8 cellular contexts compared by ENCODE assay signal in genomic region chr15:59437473-59437776, GRCh38. TPM values are rescaled to one million over a fixed set of nuclear protein-coding genes. Genes with fewer than 3 reads are reported as not detected.
A peak's percentile ranks its signal among the peaks of the same experiment; 100 is the strongest.
DNase-seq lines count a peak whose midpoint lies in the region; ATAC-seq, FAIRE-seq and TF ChIP-seq lines count a peak whose summit lies in the region.

No MANE protein-coding gene starts in this region.

- peak overlapping the region; percentile 99 for H3K4me2 ChIP-seq in GM12878 (ENCODE audit: control insufficient read depth, insufficient read depth)

- TF ChIP-seq RAD21 in GM12878 (IDR thresholded peaks at IDR 0.05; ENCODE audit: insufficient read depth, low read depth, low read length) = no peak

- intact Hi-C loops in A673 (cut with micrococcal nuclease; ENCODE audit: unreplicated experiment) = no loop called here
- intact Hi-C loops in GM12878 (cut with micrococcal nuclease; ENCODE audit: unreplicated experiment) = no loop called here

- TF ChIP-seq POLR2A in GM12878 (IDR thresholded peaks at IDR 0.05; ENCODE audit: low read depth, low read length) = no peak

- H3K4me1 ChIP-seq in A673 (ENCODE audit: insufficient read depth, low read length, poor library complexity, severe bottlenecking) (peaks cover 8% of the 10 kb centered on the region), HEK293 (ENCODE audit: control insufficient read depth, insufficient read depth, low read length) (0 out of 2 replicates have a peak, but pooled peaks cover 5% of the 10 kb centered on the region), GM12878 (ENCODE audit: control insufficient read depth, insufficient read depth, low read length) (peaks cover 19% of the 10 kb centered on the region), mononuclear cell (ENCODE audit: insufficient read depth, low read length) (peaks cover 17% of the 10 kb centered on the region)

- H3K27ac ChIP-seq in A673 (ENCODE audit: low read depth, low read length, poor library complexity, severe bottlenecking) (no peak overlapping the region), HEK293 (ENCODE audit: extremely low read depth, low read depth, low read length) (no peak overlapping the region), GM12878 (ENCODE audit: control insufficient read depth, insufficient read depth) (no peak overlapping the region)

- H3K9me3 ChIP-seq in A673 (ENCODE audit: low read depth, low read length, poor library complexity, severe bottlenecking) (no peaks in the 10 kb centered on the region), HEK293 (ENCODE audit: control insufficient read depth, insufficient read depth, low read depth, low read length) (no peaks in the 10 kb centered on the region), GM12878 (replicated peaks; ENCODE audit: control insufficient read depth, insufficient read depth, low read length) (no peaks in the 10 kb centered on the region), mononuclear cell (ENCODE audit: low read depth, low read length) (no peaks in the 10 kb centered on the region)

- peak overlapping the region; percentile 7; the same call in 1 of the 2 replicates for H3K9ac ChIP-seq in GM12878 (ENCODE audit: control insufficient read depth, insufficient read depth, low read length)

- WGBS in GM12878 (ENCODE audit: insufficient coverage, insufficient replicate concordance, low lambda C conversion rate, missing lambda C conversion rate) = under 1% methylated on average over 15 of the region's 15 CpGs

- CTCF ChIA-PET in A673 (lab: Charles Lee) (no interaction called here), HEK293 (lab: Yijun Ruan, JAX) (no interaction called here), GM12878 (lab: Yijun Ruan, JAX) (no interaction called here), GM10248 (lab: Yijun Ruan, JAX) (no interaction called here)

- no peaks in the 10 kb centered on the region for H3K36me3 ChIP-seq in A673 (ENCODE audit: insufficient read depth, low read length, poor library complexity, severe bottlenecking)
- H3K36me3 ChIP-seq in HEK293 (ENCODE audit: control insufficient read depth in 2 of 2, insufficient read depth in 1 of 2, low read length in 2 of 2) = no peaks in the 10 kb centered on the region
- H3K36me3 ChIP-seq in GM12878 (ENCODE audit: control insufficient read depth in 2 of 2, insufficient read depth in 2 of 2, low read length in 1 of 2) = no peaks in the 10 kb centered on the region

- SMC1A ChIA-PET in GM12878 (lab: Charles Lee; ENCODE audit: uncharacterized antibody, unreplicated experiment) = interaction anchor here (1.1 kb wide), 1 partner anchor 25 kb away, joined by 3 read pairs; no protein-coding TSS in a partner anchor

- RAD21 ChIA-PET in GM12878 (lab: Charles Lee; ENCODE audit: unreplicated experiment) = interaction anchor here (1.9 kb wide), 1 partner anchor 26 kb away, joined by 5 read pairs; no protein-coding TSS in a partner anchor

- H3K4me3 ChIP-seq in A673 (ENCODE audit: low read depth, low read length, poor library complexity, severe bottlenecking) (peak overlapping the region; percentile 31), HEK293 (ENCODE audit: low read depth, low read length) (peak overlapping the region; percentile 47), GM12878 (peak overlapping the region; percentile 67), mononuclear cell (ENCODE audit: low read length) (peak overlapping the region; percentile 35)

- no peak for DNase-seq in A673 (ENCODE audit: low spot score)
- DNase-seq in GM12878 (ENCODE audit: low read depth, low spot score) = no peak
- DNase-seq in 8988T = no peak
- DNase-seq in HTR-8/SVneo (ENCODE audit: insufficient read length, low spot score) = no peak
- no peak for DNase-seq in LoVo (ENCODE audit: low spot score)
- no peak for DNase-seq in GM10248 (ENCODE audit: extremely low spot score)

- TF ChIP-seq CTCF in A673 (conservative IDR thresholded peaks at IDR 0.05; ENCODE audit: low read depth, low read length) (no peak), HEK293 (tag by site-specific recombination; IDR thresholded peaks at IDR 0.05) (no peak), GM12878 (IDR thresholded peaks at IDR 0.05 in 2 of 3, conservative IDR thresholded peaks at IDR 0.05 in 1 of 3; ENCODE audit: control insufficient read depth in 2 of 3, extremely low read depth in 1 of 3, insufficient read depth in 1 of 3, low read depth in 3 of 3, low read length in 3 of 3) (no peak), GM10248 (IDR thresholded peaks at IDR 0.05; ENCODE audit: control extremely low read depth, extremely low read depth, low read depth, missing control alignments) (no peak)

- POLR2A ChIA-PET in A673 (lab: Charles Lee; ENCODE audit: low non-redundant PET) (no interaction called here), HEK293 (lab: Yijun Ruan, JAX) (interaction anchor here (2.2 kb wide), 1 partner anchor 64 kb away, joined by 7 read pairs; the partner anchor contains the start of gene MYO1E), GM12878 (lab: Charles Lee) (no interaction called here), GM10248 (lab: Yijun Ruan, JAX) (no interaction called here)

- peaks cover 2% of the 10 kb centered on the region for H3K79me2 ChIP-seq in GM12878 (ENCODE audit: control insufficient read depth, insufficient read depth, low read length)

- no peak; the same call in 2 of the 3 replicates for ATAC-seq in GM12878

- no peak for FAIRE-seq in GM12878 (lab: Jason Lieb, UNC)
- no peak for FAIRE-seq in HTR-8/SVneo (lab: Jason Lieb, UNC)

- BruUV-seq in A673 (replicated peaks; lab: Mats Ljungman, UMichigan) (no TSS peak), GM12878 (replicated peaks; lab: Mats Ljungman, UMichigan) (no TSS peak)

- no peaks in the 10 kb centered on the region for H4K20me1 ChIP-seq in GM12878 (ENCODE audit: control insufficient read depth, insufficient read depth)

- H3K27me3 ChIP-seq in A673 (replicated peaks; ENCODE audit: insufficient read depth, low read depth, low read length, poor library complexity) (peaks cover 67% of the 10 kb centered on the region), GM12878 (replicated peaks in 1 of 2; ENCODE audit: control insufficient read depth in 2 of 2, insufficient read depth in 2 of 2, low read length in 1 of 2) (peaks cover 0 to 3% of the 10 kb centered on the region in 2 experiments; a peak in 1 of 4 replicates), mononuclear cell (ENCODE audit: insufficient read depth, low read length) (peaks cover 41% of the 10 kb centered on the region)

- peak overlapping the region; percentile 49 for H2AFZ ChIP-seq in GM12878 (ENCODE audit: control insufficient read depth, low read depth, low read length)

- TF ChIP-seq EP300 in GM12878 (IDR thresholded peaks at IDR 0.05; ENCODE audit: borderline replicate concordance in 1 of 2, control insufficient read depth in 1 of 2, low read depth in 2 of 2, low read length in 2 of 2) = no peak

- in situ Hi-C loops in GM12878 (cut with MboI) = no loop called here

TF ChIP-seq in HEK293, 187 proteins besides CTCF, POLR2A, EP300 and RAD21 (continues in another document):
- no peak for TF ChIP-seq SP3 (tag by site-specific recombination; IDR thresholded peaks at IDR 0.05)
- TF ChIP-seq ZBTB17 (tag by site-specific recombination; IDR thresholded peaks at IDR 0.05) = 0 out of 2 replicates have a peak, but pooled peaks have one; percentile 18
- peak; percentile 75 for TF ChIP-seq ZNF335 (tag by site-specific recombination; conservative IDR thresholded peaks at IDR 0.05)

TF ChIP-seq in GM12878, 131 proteins besides CTCF, POLR2A, EP300 and RAD21 (continues in another document):
- no peak for TF ChIP-seq ZNF274 (IDR thresholded peaks at IDR 0.05; ENCODE audit: insufficient read depth, insufficient read length)
- no peak for TF ChIP-seq EED (IDR thresholded peaks at IDR 0.05; ENCODE audit: low read depth)
- TF ChIP-seq SIX5 (IDR thresholded peaks at IDR 0.05; ENCODE audit: low read depth, low read length, severe bottlenecking) = no peak
- TF ChIP-seq POU2F2 (IDR thresholded peaks at IDR 0.05; ENCODE audit: borderline replicate concordance, low read depth, low read length) = no peak

RNA-seq across cellular contexts. Expression of gene FAM81A, which starts 0.6 kb away (rescaled TPM):
- total RNA-seq in A673 (2021) = not detected in 2 replicates
- 10.2 and 16.8 TPM in 2 replicates for total RNA-seq in GM12878 (2013; cell fraction: nucleolus; rRNA removed)
- total RNA-seq in GM12878 (2014; rRNA removed) = 12.5 and 14.7 TPM in 2 replicates
- 16.5 and 16.8 TPM in 2 replicates for total RNA-seq in GM12878 (2014; rRNA removed; fragmentation: Illumina TruSeq; extraction: Trizol)
- total RNA-seq in GM12878 (2021) = 19.9 and 20.2 TPM in 2 replicates
- polyA plus RNA-seq in GM12878 (2011; ENCODE audit: low read depth) = 3.7 TPM
- polyA plus RNA-seq in GM12878 (2011; rRNA removed) = 0.18 and 0.40 TPM in 2 replicates
- 0.07 and 0.13 TPM in 2 replicates for polyA plus RNA-seq in GM12878 (2011; cell fraction: cytosol; rRNA removed)
- polyA plus RNA-seq in GM12878 (2011; cell fraction: nucleus; rRNA removed) = 0.22 and 0.95 TPM in 2 replicates
- 8.8 and 10.9 TPM in 2 replicates for polyA plus RNA-seq in GM12878 (2012)
- 15.1 and 18.9 TPM in 2 replicates for polyA plus RNA-seq in GM12878 (2014; fragmentation: Illumina TruSeq; extraction: Trizol)
- 1 to 10 TPM; 7.6 to 9.0 TPM for polyA plus RNA-seq in GM12878 (2014; fragmentation: Nextera tagmentation; extraction: Ambion mirVana)
- 13.4 and 15.8 TPM in 2 replicates for polyA plus RNA-seq in GM12878 (2014; rRNA removed)
- 10 to 100 TPM; 23.9 to 34.5 TPM for polyA plus RNA-seq in GM12878 (2016; fragmentation: Nextera tagmentation; extraction: Ambion mirVana)
- 0.21 TPM in 1 of 2 replicates, not detected in the other for polyA minus RNA-seq in GM12878 (2011; rRNA and poly(A)+ RNA removed)
- polyA minus RNA-seq in GM12878 (2011; cell fraction: cytosol; rRNA and poly(A)+ RNA removed) = not detected in 2 replicates
- polyA minus RNA-seq in GM12878 (2011; cell fraction: nucleus; rRNA and poly(A)+ RNA removed) = not detected in 2 replicates
- 0.94 TPM for total RNA-seq in mononuclear cell
